ENCODE assay signal across 22 cellular contexts in the genomic region with DNA sequence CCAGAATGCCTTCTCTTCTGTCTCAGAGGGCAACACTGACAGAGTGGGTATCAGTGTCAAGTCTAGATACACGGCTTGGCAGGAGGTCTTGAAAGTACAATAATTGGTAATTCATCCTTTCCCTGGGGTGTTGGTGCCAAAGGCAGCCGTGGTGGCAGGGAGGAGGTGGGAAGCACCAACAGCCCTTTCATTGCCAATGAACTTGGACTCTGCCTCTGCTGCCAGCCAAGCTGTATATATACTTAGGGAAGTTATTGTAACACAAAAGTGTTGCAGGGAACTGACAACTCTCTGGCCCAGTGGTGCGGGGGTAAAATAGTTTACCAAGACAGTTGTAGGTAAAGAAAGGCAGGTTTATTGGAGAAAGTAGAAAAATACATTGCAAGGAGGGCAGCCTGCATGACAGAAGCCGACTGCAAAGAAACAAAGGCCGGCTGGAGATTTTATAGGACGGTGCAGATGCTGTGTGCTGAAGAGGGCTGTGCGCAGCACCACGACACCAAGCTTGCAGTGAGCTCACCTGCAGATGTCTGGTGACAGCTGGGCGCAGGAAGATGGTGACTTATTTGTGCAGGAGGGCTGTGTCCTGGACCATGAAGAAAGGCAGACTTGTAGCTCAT. TPM values are rescaled to one million over a fixed set of nuclear protein-coding genes. Genes with fewer than 3 reads are reported as not detected.
"Had no signal": no experiment of that assay in that cellular context is flagged by ENCODE, and none has a peak within 500 bp of the region (broad histone marks: within the 10 kb centered on the region; RNA-seq: fewer than 3 reads in every experiment).

No MANE protein-coding gene starts in this region.

- H3K4me1 Mint-ChIP-seq: activated naive CD4-positive, alpha-beta T cell treated with anti-CD3 and anti-CD28 coated beads, Interleukin-2, amount 10 ng/mL, durations not matched to agents 7 days and 5 days; endodermal cell; immature natural killer cell had no signal

- H3K4me3 ChIP-seq: ascending aorta, breast epithelium, dorsolateral prefrontal cortex, heart left ventricle, lung, pancreas, sigmoid colon, stomach, thoracic aorta had no signal

- DNase-seq: activated CD4-positive, alpha-beta T cell treated with anti-CD3 and anti-CD28 coated beads, Interleukin-2, amount 50 U/mL, for 4 hours; activated naive CD4-positive, alpha-beta T cell treated with anti-CD3 and anti-CD28 coated beads, Interleukin-2, amount 10 ng/mL, durations not matched to agents 7 days and 5 days; activated T-cell treated with anti-CD3 and anti-CD28 coated beads, Interleukin-2, amount 50 U/mL, for 1 hour; dorsolateral prefrontal cortex; endodermal cell; heart left ventricle; immature natural killer cell; midbrain; naive B cell; pancreas; sigmoid colon; stimulated activated CD4-positive, alpha-beta T cell treated with anti-CD3 and anti-CD28 coated beads, Interleukin-2, amount 100 ng/mL, for 24 hours had no signal

- H3K36me3 ChIP-seq: ascending aorta, breast epithelium, heart left ventricle, pancreas, sigmoid colon, stomach, thoracic aorta had no signal

- H3K27ac Mint-ChIP-seq: activated naive CD4-positive, alpha-beta T cell treated with anti-CD3 and anti-CD28 coated beads, Interleukin-2, amount 10 ng/mL, durations not matched to agents 7 days and 5 days; endodermal cell; immature natural killer cell; naive B cell; T-helper 2 cell treated with Interferon-gamma antibody and Interleukin-4, amounts not matched to agents 5 μg/mL and 100 μg/mL, for 36 hours had no signal

- H3K27ac ChIP-seq: ascending aorta, breast epithelium, dorsolateral prefrontal cortex, heart left ventricle, pancreas, sigmoid colon, stomach, thoracic aorta had no signal

- ATAC-seq: activated CD4-positive, CD25-positive, alpha-beta regulatory T cell treated with anti-CD3 and anti-CD28 coated beads, Interleukin-2, amount 50 U/mL, for 24 hours; heart left ventricle; pancreas had no signal

- H3K27me3 ChIP-seq: ascending aorta, breast epithelium, heart left ventricle, pancreas, sigmoid colon, stomach had no signal

- H3K9me3 ChIP-seq: ascending aorta, breast epithelium, pancreas, sigmoid colon, stomach, thoracic aorta had no signal

- H3K4me3 Mint-ChIP-seq: activated naive CD4-positive, alpha-beta T cell treated with anti-CD3 and anti-CD28 coated beads, Interleukin-2, amount 10 ng/mL, durations not matched to agents 7 days and 5 days; endodermal cell; immature natural killer cell; naive B cell; T-helper 2 cell treated with Interferon-gamma antibody and Interleukin-4, amounts not matched to agents 5 μg/mL and 100 μg/mL, for 36 hours had no signal

- H3K4me1 ChIP-seq: ascending aorta, breast epithelium, sigmoid colon had no signal

- H3K36me3 Mint-ChIP-seq: activated naive CD4-positive, alpha-beta T cell treated with anti-CD3 and anti-CD28 coated beads, Interleukin-2, amount 10 ng/mL, durations not matched to agents 7 days and 5 days; immature natural killer cell; naive B cell had no signal

- H3K27me3 Mint-ChIP-seq: activated naive CD4-positive, alpha-beta T cell treated with anti-CD3 and anti-CD28 coated beads, Interleukin-2, amount 10 ng/mL, durations not matched to agents 7 days and 5 days; naive B cell had no signal

- H3K9me3 Mint-ChIP-seq: activated naive CD4-positive, alpha-beta T cell treated with anti-CD3 and anti-CD28 coated beads, Interleukin-2, amount 10 ng/mL, durations not matched to agents 7 days and 5 days; T-helper 2 cell treated with Interferon-gamma antibody and Interleukin-4, amounts not matched to agents 5 μg/mL and 100 μg/mL, for 36 hours had no signal

RNA-seq across cellular contexts. Expression of a gene that starts 4.0 kb away (rescaled TPM):
- total RNA-seq: ascending aorta, chondrocyte, endodermal cell, epithelial cell of proximal tubule, frontal cortex, heart left ventricle, thoracic aorta had no signal
